Comparison of ENCODE assay signal across 1 cellular context in genomic region chr2:45173513-45173912, GRCh38.
TF ChIP-seq lines count a peak whose summit lies in the region.

No MANE protein-coding gene starts in this region.

TF ChIP-seq in A549, 52 proteins besides CTCF, POLR2A, EP300 and RAD21 (continued from another document):
- TF ChIP-seq REST (IDR thresholded peaks at IDR 0.05) (no peak), NFE2L2 (conservative IDR thresholded peaks at IDR 0.05; ENCODE audit: low read length) (no peak), MAZ (IDR thresholded peaks at IDR 0.05; ENCODE audit: borderline replicate concordance, low read depth, low read length) (no peak), MYC (IDR thresholded peaks at IDR 0.05; ENCODE audit: borderline replicate concordance, low read length) (no peak), HDAC2 (IDR thresholded peaks at IDR 0.05) (no peak), ZFP36 (IDR thresholded peaks at IDR 0.05; ENCODE audit: borderline replicate concordance, partially characterized antibody) (no peak), E2F6 (IDR thresholded peaks at IDR 0.05; ENCODE audit: borderline replicate concordance, low read depth) (no peak), GATA3 (IDR thresholded peaks at IDR 0.05; ENCODE audit: borderline replicate concordance) (no peak; the same call in 1 of the 2 replicates), ZNF302 (CRISPR knock-in tag; IDR thresholded peaks at IDR 0.05) (no peak), SREBF2 (IDR thresholded peaks at IDR 0.05) (no peak)
